1 cellular context compared by ENCODE assay signal in the genomic region with DNA sequence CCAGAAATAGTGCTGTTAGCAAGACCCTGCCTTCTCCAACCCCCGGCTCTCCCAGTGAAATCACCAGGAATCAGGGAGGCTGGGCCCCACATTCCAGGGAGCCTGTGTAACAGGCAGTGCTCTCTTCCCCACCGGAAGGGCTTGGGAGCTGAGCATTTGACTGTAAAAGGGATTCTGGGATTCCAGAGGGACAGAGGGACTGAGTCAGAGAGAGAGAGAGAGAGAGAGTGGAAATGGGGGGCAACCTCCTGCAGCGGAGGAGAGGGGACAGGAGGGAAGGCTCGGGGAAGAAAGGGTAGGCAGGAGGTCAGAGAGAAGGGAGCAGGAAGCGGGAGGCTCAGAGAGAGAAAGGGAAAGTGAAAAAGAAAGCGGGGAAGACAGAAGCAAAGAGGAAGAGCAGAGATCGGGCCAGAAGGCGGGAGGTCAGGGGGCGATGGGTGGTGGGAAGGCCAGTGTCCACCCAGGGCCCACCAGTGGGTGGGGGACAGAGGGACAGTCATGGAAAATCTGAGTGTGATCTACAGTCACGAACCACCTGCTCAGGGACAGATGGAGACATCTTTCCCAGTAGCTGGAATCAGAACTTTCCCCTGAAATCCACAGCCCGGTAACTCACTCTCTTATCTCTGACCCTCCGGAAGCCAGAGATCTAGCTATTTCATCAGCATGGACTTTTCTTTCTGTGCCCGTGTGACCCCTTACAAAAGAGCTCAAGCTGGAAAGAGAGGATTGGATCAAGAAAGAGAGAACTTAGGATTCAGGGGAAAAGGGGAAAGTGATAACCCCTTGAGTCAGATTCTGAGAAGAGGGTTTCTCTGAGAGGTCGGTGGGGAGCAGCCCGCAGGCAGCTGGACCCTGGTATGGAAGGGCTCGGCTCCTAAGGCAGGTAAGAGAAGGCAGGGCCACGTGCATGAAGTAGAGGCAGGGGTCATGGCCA.
TF ChIP-seq lines count a peak whose summit lies in the region.

No MANE protein-coding gene starts in this region.

TF ChIP-seq in HepG2, 621 proteins besides CTCF, POLR2A, EP300 and RAD21 (continued from another document and continues in another):
- TF ChIP-seq PLRG1 (conservative IDR thresholded peaks at IDR 0.05) (no peak), ZNF556 (CRISPR knock-in tag; IDR thresholded peaks at IDR 0.05; ENCODE audit: borderline replicate concordance) (peak; percentile 70; the same call in 1 of the 2 replicates), GATAD1 (CRISPR knock-in tag; IDR thresholded peaks at IDR 0.05) (no peak), ZNF180 (CRISPR knock-in tag; IDR thresholded peaks at IDR 0.05; ENCODE audit: borderline replicate concordance, low read depth) (no peak), SCMH1 (CRISPR knock-in tag; IDR thresholded peaks at IDR 0.05; ENCODE audit: borderline replicate concordance) (no peak), RCOR2 (CRISPR knock-in tag; IDR thresholded peaks at IDR 0.05) (no peak), ZNF17 (CRISPR knock-in tag; IDR thresholded peaks at IDR 0.05) (no peak), NFE2L2 (IDR thresholded peaks at IDR 0.05; ENCODE audit: low read length) (no peak), ZBTB20 (CRISPR knock-in tag; IDR thresholded peaks at IDR 0.05; ENCODE audit: borderline replicate concordance, low read depth) (no peak), ZNF101 (CRISPR knock-in tag; IDR thresholded peaks at IDR 0.05; ENCODE audit: borderline replicate concordance, low read depth) (no peak), TGIF2 (CRISPR knock-in tag; IDR thresholded peaks at IDR 0.05) (no peak), ETV6 (CRISPR knock-in tag; conservative IDR thresholded peaks at IDR 0.05) (no peak), AHR (CRISPR knock-in tag; IDR thresholded peaks at IDR 0.05) (no peak), ZNF510 (CRISPR knock-in tag; IDR thresholded peaks at IDR 0.05; ENCODE audit: low read depth) (0 out of 2 replicates have a peak, but pooled peaks have one; percentile 9), XRCC5 (optimal IDR thresholded peaks at IDR 0.05; ENCODE audit: low read length) (peak; percentile 72), GZF1 (CRISPR knock-in tag; IDR thresholded peaks at IDR 0.05) (no peak), GLI4 (CRISPR knock-in tag; IDR thresholded peaks at IDR 0.05; ENCODE audit: borderline replicate concordance) (no peak), TCF7L2 (IDR thresholded peaks at IDR 0.05; ENCODE audit: low read depth, low read length) (no peak), NKX3-1 (CRISPR knock-in tag; IDR thresholded peaks at IDR 0.05) (no peak), ZNF724P (CRISPR knock-in tag; IDR thresholded peaks at IDR 0.05; ENCODE audit: borderline replicate concordance) (0 out of 2 replicates have a peak, but pooled peaks have one; percentile 12), ZNF333 (CRISPR knock-in tag; IDR thresholded peaks at IDR 0.05; ENCODE audit: borderline replicate concordance) (0 out of 2 replicates have a peak, but pooled peaks have one; percentile 17), TEAD2 (CRISPR knock-in tag; IDR thresholded peaks at IDR 0.05) (no peak), ZNF431 (CRISPR knock-in tag; IDR thresholded peaks at IDR 0.05; ENCODE audit: borderline replicate concordance, low read depth) (no peak), NRL (CRISPR knock-in tag; IDR thresholded peaks at IDR 0.05; ENCODE audit: borderline replicate concordance) (no peak), NFIB (CRISPR knock-in tag; IDR thresholded peaks at IDR 0.05; ENCODE audit: borderline replicate concordance) (no peak), ZFP36L1 (CRISPR knock-in tag; IDR thresholded peaks at IDR 0.05) (no peak), TMF1 (CRISPR knock-in tag; IDR thresholded peaks at IDR 0.05; ENCODE audit: low read depth) (no peak), MIER2 (CRISPR knock-in tag; IDR thresholded peaks at IDR 0.05) (0 out of 2 replicates have a peak, but pooled peaks have one; percentile 25), FOXA1 (IDR thresholded peaks at IDR 0.05) (no peak), FOXA1 (CRISPR knock-in tag; IDR thresholded peaks at IDR 0.05) (peak; percentile 83), DR1 (CRISPR knock-in tag; IDR thresholded peaks at IDR 0.05) (0 out of 2 replicates have a peak, but pooled peaks have one; percentile 39), BCL6 (CRISPR knock-in tag; IDR thresholded peaks at IDR 0.05) (peak; percentile 95), ASH2L (IDR thresholded peaks at IDR 0.05; ENCODE audit: insufficient read length, low read depth, low read length) (peak; percentile 38), RBFOX2 (IDR thresholded peaks at IDR 0.05; ENCODE audit: low read depth, low read length) (peak; percentile 82), NFE2 (CRISPR knock-in tag; IDR thresholded peaks at IDR 0.05) (no peak), ZNF883 (CRISPR knock-in tag; IDR thresholded peaks at IDR 0.05; ENCODE audit: not compliant biosample characterization) (no peak), HMG20A (CRISPR knock-in tag; IDR thresholded peaks at IDR 0.05; ENCODE audit: borderline replicate concordance) (peak; percentile 48; the same call in 1 of the 2 replicates), IKZF4 (CRISPR knock-in tag; IDR thresholded peaks at IDR 0.05; ENCODE audit: borderline replicate concordance, low read depth, not compliant biosample characterization) (no peak), MXI1 (IDR thresholded peaks at IDR 0.05; ENCODE audit: borderline replicate concordance, low read depth, low read length) (no peak; the same call in 2 of the 3 replicates), ZKSCAN1 (IDR thresholded peaks at IDR 0.05; ENCODE audit: low read length) (no peak), MIER3 (CRISPR knock-in tag; IDR thresholded peaks at IDR 0.05; ENCODE audit: borderline replicate concordance) (no peak), ATF7 (IDR thresholded peaks at IDR 0.05) (0 out of 2 replicates have a peak, but pooled peaks have one; percentile 16), ATF7 (CRISPR knock-in tag; IDR thresholded peaks at IDR 0.05) (peak; percentile 64; the same call in 1 of the 2 replicates)
- TF ChIP-seq, protein P1, sequence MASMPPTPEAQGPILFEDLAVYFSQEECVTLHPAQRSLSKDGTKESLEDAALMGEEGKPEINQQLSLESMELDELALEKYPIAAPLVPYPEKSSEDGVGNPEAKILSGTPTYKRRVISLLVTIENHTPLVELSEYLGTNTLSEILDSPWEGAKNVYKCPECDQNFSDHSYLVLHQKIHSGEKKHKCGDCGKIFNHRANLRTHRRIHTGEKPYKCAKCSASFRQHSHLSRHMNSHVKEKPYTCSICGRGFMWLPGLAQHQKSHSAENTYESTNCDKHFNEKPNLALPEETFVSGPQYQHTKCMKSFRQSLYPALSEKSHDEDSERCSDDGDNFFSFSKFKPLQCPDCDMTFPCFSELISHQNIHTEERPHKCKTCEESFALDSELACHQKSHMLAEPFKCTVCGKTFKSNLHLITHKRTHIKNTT (CRISPR knock-in tag; IDR thresholded peaks at IDR 0.05), result no peak
- TF ChIP-seq, protein P2, sequence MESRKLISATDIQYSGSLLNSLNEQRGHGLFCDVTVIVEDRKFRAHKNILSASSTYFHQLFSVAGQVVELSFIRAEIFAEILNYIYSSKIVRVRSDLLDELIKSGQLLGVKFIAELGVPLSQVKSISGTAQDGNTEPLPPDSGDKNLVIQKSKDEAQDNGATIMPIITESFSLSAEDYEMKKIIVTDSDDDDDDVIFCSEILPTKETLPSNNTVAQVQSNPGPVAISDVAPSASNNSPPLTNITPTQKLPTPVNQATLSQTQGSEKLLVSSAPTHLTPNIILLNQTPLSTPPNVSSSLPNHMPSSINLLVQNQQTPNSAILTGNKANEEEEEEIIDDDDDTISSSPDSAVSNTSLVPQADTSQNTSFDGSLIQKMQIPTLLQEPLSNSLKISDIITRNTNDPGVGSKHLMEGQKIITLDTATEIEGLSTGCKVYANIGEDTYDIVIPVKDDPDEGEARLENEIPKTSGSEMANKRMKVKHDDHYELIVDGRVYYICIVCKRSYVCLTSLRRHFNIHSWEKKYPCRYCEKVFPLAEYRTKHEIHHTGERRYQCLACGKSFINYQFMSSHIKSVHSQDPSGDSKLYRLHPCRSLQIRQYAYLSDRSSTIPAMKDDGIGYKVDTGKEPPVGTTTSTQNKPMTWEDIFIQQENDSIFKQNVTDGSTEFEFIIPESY (CRISPR knock-in tag; IDR thresholded peaks at IDR 0.05), result 0 out of 2 replicates have a peak, but pooled peaks have one; percentile 27
- TF ChIP-seq, protein P3, sequence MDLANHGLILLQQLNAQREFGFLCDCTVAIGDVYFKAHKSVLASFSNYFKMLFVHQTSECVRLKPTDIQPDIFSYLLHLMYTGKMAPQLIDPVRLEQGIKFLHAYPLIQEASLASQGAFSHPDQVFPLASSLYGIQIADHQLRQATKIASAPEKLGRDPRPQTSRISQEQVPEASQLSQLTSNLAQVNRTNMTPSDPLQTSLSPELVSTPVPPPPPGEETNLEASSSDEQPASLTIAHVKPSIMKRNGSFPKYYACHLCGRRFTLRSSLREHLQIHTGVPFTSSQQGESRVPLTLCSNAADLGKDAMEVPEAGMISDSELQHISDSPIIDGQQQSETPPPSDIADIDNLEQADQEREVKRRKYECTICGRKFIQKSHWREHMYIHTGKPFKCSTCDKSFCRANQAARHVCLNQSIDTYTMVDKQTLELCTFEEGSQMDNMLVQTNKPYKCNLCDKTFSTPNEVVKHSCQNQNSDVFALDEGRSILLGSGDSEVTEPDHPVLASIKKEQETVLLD (CRISPR knock-in tag; IDR thresholded peaks at IDR 0.05; ENCODE audit: low read depth), result no peak
- TF ChIP-seq, protein P4, sequence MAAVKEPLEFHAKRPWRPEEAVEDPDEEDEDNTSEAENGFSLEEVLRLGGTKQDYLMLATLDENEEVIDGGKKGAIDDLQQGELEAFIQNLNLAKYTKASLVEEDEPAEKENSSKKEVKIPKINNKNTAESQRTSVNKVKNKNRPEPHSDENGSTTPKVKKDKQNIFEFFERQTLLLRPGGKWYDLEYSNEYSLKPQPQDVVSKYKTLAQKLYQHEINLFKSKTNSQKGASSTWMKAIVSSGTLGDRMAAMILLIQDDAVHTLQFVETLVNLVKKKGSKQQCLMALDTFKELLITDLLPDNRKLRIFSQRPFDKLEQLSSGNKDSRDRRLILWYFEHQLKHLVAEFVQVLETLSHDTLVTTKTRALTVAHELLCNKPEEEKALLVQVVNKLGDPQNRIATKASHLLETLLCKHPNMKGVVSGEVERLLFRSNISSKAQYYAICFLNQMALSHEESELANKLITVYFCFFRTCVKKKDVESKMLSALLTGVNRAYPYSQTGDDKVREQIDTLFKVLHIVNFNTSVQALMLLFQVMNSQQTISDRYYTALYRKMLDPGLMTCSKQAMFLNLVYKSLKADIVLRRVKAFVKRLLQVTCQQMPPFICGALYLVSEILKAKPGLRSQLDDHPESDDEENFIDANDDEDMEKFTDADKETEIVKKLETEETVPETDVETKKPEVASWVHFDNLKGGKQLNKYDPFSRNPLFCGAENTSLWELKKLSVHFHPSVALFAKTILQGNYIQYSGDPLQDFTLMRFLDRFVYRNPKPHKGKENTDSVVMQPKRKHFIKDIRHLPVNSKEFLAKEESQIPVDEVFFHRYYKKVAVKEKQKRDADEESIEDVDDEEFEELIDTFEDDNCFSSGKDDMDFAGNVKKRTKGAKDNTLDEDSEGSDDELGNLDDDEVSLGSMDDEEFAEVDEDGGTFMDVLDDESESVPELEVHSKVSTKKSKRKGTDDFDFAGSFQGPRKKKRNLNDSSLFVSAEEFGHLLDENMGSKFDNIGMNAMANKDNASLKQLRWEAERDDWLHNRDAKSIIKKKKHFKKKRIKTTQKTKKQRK (IDR thresholded peaks at IDR 0.05; ENCODE audit: low read length), result no peak
- TF ChIP-seq, protein P5, sequence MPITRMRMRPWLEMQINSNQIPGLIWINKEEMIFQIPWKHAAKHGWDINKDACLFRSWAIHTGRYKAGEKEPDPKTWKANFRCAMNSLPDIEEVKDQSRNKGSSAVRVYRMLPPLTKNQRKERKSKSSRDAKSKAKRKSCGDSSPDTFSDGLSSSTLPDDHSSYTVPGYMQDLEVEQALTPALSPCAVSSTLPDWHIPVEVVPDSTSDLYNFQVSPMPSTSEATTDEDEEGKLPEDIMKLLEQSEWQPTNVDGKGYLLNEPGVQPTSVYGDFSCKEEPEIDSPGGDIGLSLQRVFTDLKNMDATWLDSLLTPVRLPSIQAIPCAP (CRISPR knock-in tag; IDR thresholded peaks at IDR 0.05; ENCODE audit: low read depth), result no peak
- TF ChIP-seq, protein P6, sequence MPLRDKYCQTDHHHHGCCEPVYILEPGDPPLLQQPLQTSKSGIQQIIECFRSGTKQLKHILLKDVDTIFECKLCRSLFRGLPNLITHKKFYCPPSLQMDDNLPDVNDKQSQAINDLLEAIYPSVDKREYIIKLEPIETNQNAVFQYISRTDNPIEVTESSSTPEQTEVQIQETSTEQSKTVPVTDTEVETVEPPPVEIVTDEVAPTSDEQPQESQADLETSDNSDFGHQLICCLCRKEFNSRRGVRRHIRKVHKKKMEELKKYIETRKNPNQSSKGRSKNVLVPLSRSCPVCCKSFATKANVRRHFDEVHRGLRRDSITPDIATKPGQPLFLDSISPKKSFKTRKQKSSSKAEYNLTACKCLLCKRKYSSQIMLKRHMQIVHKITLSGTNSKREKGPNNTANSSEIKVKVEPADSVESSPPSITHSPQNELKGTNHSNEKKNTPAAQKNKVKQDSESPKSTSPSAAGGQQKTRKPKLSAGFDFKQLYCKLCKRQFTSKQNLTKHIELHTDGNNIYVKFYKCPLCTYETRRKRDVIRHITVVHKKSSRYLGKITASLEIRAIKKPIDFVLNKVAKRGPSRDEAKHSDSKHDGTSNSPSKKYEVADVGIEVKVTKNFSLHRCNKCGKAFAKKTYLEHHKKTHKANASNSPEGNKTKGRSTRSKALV (CRISPR knock-in tag; IDR thresholded peaks at IDR 0.05), result no peak
- TF ChIP-seq, protein P7, sequence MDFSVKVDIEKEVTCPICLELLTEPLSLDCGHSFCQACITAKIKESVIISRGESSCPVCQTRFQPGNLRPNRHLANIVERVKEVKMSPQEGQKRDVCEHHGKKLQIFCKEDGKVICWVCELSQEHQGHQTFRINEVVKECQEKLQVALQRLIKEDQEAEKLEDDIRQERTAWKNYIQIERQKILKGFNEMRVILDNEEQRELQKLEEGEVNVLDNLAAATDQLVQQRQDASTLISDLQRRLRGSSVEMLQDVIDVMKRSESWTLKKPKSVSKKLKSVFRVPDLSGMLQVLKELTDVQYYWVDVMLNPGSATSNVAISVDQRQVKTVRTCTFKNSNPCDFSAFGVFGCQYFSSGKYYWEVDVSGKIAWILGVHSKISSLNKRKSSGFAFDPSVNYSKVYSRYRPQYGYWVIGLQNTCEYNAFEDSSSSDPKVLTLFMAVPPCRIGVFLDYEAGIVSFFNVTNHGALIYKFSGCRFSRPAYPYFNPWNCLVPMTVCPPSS (IDR thresholded peaks at IDR 0.05), result no peak
- TF ChIP-seq, protein P8, sequence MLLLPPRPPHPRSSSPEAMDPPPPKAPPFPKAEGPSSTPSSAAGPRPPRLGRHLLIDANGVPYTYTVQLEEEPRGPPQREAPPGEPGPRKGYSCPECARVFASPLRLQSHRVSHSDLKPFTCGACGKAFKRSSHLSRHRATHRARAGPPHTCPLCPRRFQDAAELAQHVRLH (CRISPR knock-in tag; IDR thresholded peaks at IDR 0.05; ENCODE audit: borderline replicate concordance, low read depth), result no peak
